Comparison of ENCODE assay signal across 2 cellular contexts in the genomic region with DNA sequence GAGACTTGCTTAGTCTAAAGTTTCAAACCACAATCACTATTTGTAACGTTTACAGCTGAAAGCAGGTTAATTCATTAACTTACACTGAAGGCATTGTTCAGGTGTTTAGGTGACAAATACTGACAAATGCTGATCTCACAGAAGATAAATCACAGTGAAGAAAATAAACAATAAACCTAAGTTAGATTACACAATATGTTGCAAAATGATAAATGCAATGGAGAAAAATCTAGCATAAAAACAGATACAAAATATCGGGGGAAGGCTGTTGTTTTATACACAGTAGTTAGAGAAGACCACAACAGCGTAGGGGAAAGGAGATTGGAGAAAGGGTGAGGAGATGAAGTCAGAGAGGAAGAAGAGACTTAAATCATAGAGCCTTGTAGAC.
TF ChIP-seq lines count a peak whose summit lies in the region.

No MANE protein-coding gene starts in this region.

TF ChIP-seq in SK-N-SH, 30 proteins besides CTCF, POLR2A, EP300 and RAD21 (continued from another document):
- TF ChIP-seq REST (IDR thresholded peaks at IDR 0.05; ENCODE audit: low read depth, low read length) (no peak), EZH2phosphoT487 (IDR thresholded peaks at IDR 0.05; ENCODE audit: borderline replicate concordance, low read depth) (no peak), FOSL2 (IDR thresholded peaks at IDR 0.05; ENCODE audit: borderline replicate concordance, low read depth) (no peak), MEF2A (IDR thresholded peaks at IDR 0.05; ENCODE audit: borderline replicate concordance, low read depth) (no peak), ZBTB33 (IDR thresholded peaks at IDR 0.05; ENCODE audit: borderline replicate concordance, low read depth) (no peak), RCOR1 (IDR thresholded peaks at IDR 0.05; ENCODE audit: low read length) (no peak)
- TF ChIP-seq, protein P1, sequence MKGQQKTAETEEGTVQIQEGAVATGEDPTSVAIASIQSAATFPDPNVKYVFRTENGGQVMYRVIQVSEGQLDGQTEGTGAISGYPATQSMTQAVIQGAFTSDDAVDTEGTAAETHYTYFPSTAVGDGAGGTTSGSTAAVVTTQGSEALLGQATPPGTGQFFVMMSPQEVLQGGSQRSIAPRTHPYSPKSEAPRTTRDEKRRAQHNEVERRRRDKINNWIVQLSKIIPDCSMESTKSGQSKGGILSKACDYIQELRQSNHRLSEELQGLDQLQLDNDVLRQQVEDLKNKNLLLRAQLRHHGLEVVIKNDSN (IDR thresholded peaks at IDR 0.05; ENCODE audit: borderline replicate concordance, low read depth) = no peak
- TF ChIP-seq, protein P2, sequence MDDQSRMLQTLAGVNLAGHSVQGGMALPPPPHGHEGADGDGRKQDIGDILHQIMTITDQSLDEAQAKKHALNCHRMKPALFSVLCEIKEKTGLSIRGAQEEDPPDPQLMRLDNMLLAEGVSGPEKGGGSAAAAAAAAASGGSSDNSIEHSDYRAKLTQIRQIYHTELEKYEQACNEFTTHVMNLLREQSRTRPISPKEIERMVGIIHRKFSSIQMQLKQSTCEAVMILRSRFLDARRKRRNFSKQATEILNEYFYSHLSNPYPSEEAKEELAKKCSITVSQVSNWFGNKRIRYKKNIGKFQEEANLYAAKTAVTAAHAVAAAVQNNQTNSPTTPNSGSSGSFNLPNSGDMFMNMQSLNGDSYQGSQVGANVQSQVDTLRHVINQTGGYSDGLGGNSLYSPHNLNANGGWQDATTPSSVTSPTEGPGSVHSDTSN (IDR thresholded peaks at IDR 0.05) = no peak

TF ChIP-seq in SK-N-SH treated with all-trans-retinoic acid at 6 μM for 48 hours, 23 proteins besides CTCF, POLR2A, EP300 and RAD21 (continued from another document):
- TF ChIP-seq, protein P3, sequence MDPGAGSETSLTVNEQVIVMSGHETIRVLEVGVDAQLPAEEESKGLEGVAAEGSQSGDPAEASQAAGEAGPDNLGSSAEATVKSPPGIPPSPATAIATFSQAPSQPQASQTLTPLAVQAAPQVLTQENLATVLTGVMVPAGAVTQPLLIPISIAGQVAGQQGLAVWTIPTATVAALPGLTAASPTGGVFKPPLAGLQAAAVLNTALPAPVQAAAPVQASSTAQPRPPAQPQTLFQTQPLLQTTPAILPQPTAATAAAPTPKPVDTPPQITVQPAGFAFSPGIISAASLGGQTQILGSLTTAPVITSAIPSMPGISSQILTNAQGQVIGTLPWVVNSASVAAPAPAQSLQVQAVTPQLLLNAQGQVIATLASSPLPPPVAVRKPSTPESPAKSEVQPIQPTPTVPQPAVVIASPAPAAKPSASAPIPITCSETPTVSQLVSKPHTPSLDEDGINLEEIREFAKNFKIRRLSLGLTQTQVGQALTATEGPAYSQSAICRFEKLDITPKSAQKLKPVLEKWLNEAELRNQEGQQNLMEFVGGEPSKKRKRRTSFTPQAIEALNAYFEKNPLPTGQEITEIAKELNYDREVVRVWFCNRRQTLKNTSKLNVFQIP (CRISPR knock-in tag; IDR thresholded peaks at IDR 0.05; ENCODE audit: borderline replicate concordance, low read depth) = no peak
- no peak for TF ChIP-seq ZNF565 (CRISPR knock-in tag; conservative IDR thresholded peaks at IDR 0.05; ENCODE audit: low read depth)
